Comparison of ENCODE assay signal across 4 cellular contexts in genomic region chr1:161616417-161616816, GRCh38. TPM values are rescaled to one million over a fixed set of nuclear protein-coding genes. Genes with fewer than 3 reads are reported as not detected.
"Had no signal": no experiment of that assay in that cellular context is flagged by ENCODE, and none has a peak within 500 bp of the region (broad histone marks: within the 10 kb centered on the region; RNA-seq: fewer than 3 reads in every experiment).

No MANE protein-coding gene starts in this region.

RNA-seq across cellular contexts. Expression of gene FCGR3B, which starts 14.6 kb away (rescaled TPM):
- total RNA-seq: HepG2, HT-29, HT1080, IMR-90 had no signal
- polyA plus RNA-seq: HepG2, IMR-90 had no signal

RNA-seq across cellular contexts. Expression of gene FCGR2B, which starts 46.5 kb away (rescaled TPM):
- total RNA-seq: HepG2, HT-29, IMR-90 had no signal
- polyA plus RNA-seq: HepG2, IMR-90 had no signal
